ENCODE assay signal across 11 cellular contexts in the genomic region with DNA sequence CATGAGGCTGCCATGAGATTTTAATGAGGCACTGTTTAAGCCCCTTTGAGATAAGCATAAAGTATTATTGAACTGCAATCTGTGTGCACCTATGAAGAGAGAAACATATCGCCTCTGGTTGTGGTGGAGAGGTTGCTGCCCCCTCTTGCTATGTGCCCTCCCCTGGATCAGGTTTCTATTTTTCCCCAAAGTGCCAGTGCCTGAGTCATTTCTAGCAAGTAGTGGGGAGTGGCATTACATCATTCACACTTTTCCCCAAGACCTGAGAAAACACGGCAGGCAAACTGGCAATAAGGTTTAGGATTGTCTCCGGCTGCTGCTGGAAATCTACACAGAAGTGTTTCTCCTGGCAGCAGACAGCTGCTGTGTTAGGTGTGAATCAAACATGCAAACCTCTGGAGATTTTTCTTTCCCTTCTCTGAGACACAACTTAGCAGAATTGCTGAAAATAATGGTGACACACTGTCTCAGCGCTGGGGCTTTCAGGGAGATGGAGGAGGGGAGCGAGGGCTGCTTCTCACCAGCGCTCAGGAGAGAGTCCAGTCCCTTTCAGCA. TPM values are rescaled to one million over a fixed set of nuclear protein-coding genes. Genes with fewer than 3 reads are reported as not detected.
A peak's percentile ranks its signal among the peaks of the same experiment; 100 is the strongest.
DNase-seq lines count a peak whose midpoint lies in the region; ATAC-seq, FAIRE-seq and TF ChIP-seq lines count a peak whose summit lies in the region.
"Had no signal": no experiment of that assay in that cellular context is flagged by ENCODE, and none has a peak within 500 bp of the region (broad histone marks: within the 10 kb centered on the region; RNA-seq: fewer than 3 reads in every experiment).

No MANE protein-coding gene starts in this region.

- H3K9me3 ChIP-seq in A673 (ENCODE audit: low read depth, low read length, poor library complexity, severe bottlenecking) (no peaks in the 10 kb centered on the region), T-helper 17 cell (ENCODE audit: control insufficient read depth, low read length, poor library complexity, severe bottlenecking) (peaks cover 3% of the 10 kb centered on the region), small intestine (ENCODE audit: control insufficient read depth, low read depth) (no peaks in the 10 kb centered on the region), tibial nerve (no peaks in the 10 kb centered on the region)

- H3K27me3 ChIP-seq in A673 (replicated peaks; ENCODE audit: insufficient read depth, low read depth, low read length, poor library complexity), result no peaks in the 10 kb centered on the region
- H3K27me3 ChIP-seq in GM23338 (ENCODE audit: insufficient read depth), result peaks cover 40% of the 10 kb centered on the region
- H3K27me3 ChIP-seq in small intestine (ENCODE audit: control insufficient read depth in 2 of 2, insufficient read depth in 2 of 2, low read length in 2 of 2), result peaks cover 0 to 2% of the 10 kb centered on the region in 2 donors
- no peaks in the 10 kb centered on the region for H3K27me3 ChIP-seq in tibial nerve

- H3K9me3 Mint-ChIP-seq in GM23338, result peaks cover 11% of the 10 kb centered on the region

- H3K9me2 ChIP-seq in GM23338 (ENCODE audit: insufficient read depth), result no peaks in the 10 kb centered on the region

- intact Hi-C loops in A673 (cut with micrococcal nuclease; ENCODE audit: unreplicated experiment), result no loop called here

- H3K79me2 ChIP-seq in GM23338 (replicated peaks; ENCODE audit: insufficient read depth), result no peaks in the 10 kb centered on the region

- ATAC-seq in GM23338 (no peak), T-helper 17 cell (no peak)

- peaks cover 44% of the 10 kb centered on the region for H3K27me3 Mint-ChIP-seq in GM23338 (ENCODE audit: insufficient read depth, low read depth, poor library complexity)
- H3K27me3 Mint-ChIP-seq in T-helper 17 cell, result peaks cover 15% of the 10 kb centered on the region

- peaks cover 5% of the 10 kb centered on the region; the same call in 1 of the 2 replicates for H3F3A ChIP-seq in GM23338 (replicated peaks; ENCODE audit: low read depth)

- no peak for TF ChIP-seq POLR2A in tibial nerve (IDR thresholded peaks at IDR 0.05)

- peaks cover 3% of the 10 kb centered on the region; the same call in 2 of the 3 replicates for H3K36me3 Mint-ChIP-seq in GM23338 (ENCODE audit: low read depth)
- H3K36me3 Mint-ChIP-seq in T-helper 17 cell (ENCODE audit: low read depth), result no peaks in the 10 kb centered on the region

- H3K27ac ChIP-seq in A673 (ENCODE audit: low read depth, low read length, poor library complexity, severe bottlenecking) (peak overlapping the region; percentile 100), GM23338 (ENCODE audit: low read depth) (no peak overlapping the region), small intestine (ENCODE audit: low read depth in 1 of 2, low read length in 1 of 2) (no peak overlapping the region), tibial nerve (peak overlapping the region in 1 of 4 donors; percentile 26)

- CTCF ChIA-PET in A673 (lab: Charles Lee), result no interaction called here

- TF ChIP-seq CTCF in A673 (conservative IDR thresholded peaks at IDR 0.05; ENCODE audit: low read depth, low read length) (no peak), GM23338 (conservative IDR thresholded peaks at IDR 0.05; ENCODE audit: low read depth in 2 of 2) (no peak), tibial nerve (IDR thresholded peaks at IDR 0.05) (no peak)

- 0 out of 2 replicates have a peak overlapping the region, but pooled peaks have one; percentile 5 for H2AFZ ChIP-seq in GM23338

- peak overlapping the region; percentile 72; the same call in 1 of the 3 replicates for H3K4me3 Mint-ChIP-seq in GM23338
- no peak overlapping the region for H3K4me3 Mint-ChIP-seq in T-helper 17 cell
- H3K4me3 Mint-ChIP-seq: dendritic cell treated with granulocyte-macrophage colony-stimulating factor and Interleukin-4, amounts not matched to agents 40 ng/mL and 50 ng/mL, for 4 days had no signal

- peak; percentile 51 for DNase-seq in A673 (ENCODE audit: low spot score)
- no peak for DNase-seq in GM23338 (ENCODE audit: low spot score)
- DNase-seq in T-helper 17 cell, result no peak
- DNase-seq in iris pigment epithelial cell (ENCODE audit: low read depth), result peak; percentile 11
- no peak for DNase-seq in NAMALWA (ENCODE audit: low spot score)
- no peak for DNase-seq in small intestine
- DNase-seq in tibial nerve (ENCODE audit: low spot score in 2 of 2), result no peak
- no peak for DNase-seq in NCI-H1105 treated with DMSO at 0.1 percent for 48 hours (lab: John Stamatoyannopoulos, UW)
- DNase-seq: activated CD4-positive, alpha-beta T cell treated with anti-CD3 and anti-CD28 coated beads, Interleukin-2, amount 50 U/mL, for 48 hours; NK-92 treated with Interleukin-12 subunit alpha and Interleukin-12 subunit beta, amount 100 ng/mL, for 24 hours had no signal

- BruUV-seq in A673 (replicated peaks; lab: Mats Ljungman, UMichigan), result no TSS peak

- POLR2A ChIA-PET in A673 (lab: Charles Lee; ENCODE audit: low non-redundant PET), result no interaction called here

- TF ChIP-seq EP300 in tibial nerve (IDR thresholded peaks at IDR 0.05), result no peak

- H3K4me2 ChIP-seq in GM23338, result peak overlapping the region; percentile 80

- no peak overlapping the region for H3K27ac Mint-ChIP-seq in GM23338
- peak overlapping the region; percentile 94 for H3K27ac Mint-ChIP-seq in T-helper 17 cell
- H3K27ac Mint-ChIP-seq: dendritic cell treated with granulocyte-macrophage colony-stimulating factor and Interleukin-4, amounts not matched to agents 40 ng/mL and 50 ng/mL, for 4 days had no signal

- H3K4me3 ChIP-seq in A673 (ENCODE audit: low read depth, low read length, poor library complexity, severe bottlenecking) (no peak overlapping the region), GM23338 (no peak overlapping the region), small intestine (ENCODE audit: low read depth in 1 of 2, low read length in 2 of 2) (no peak overlapping the region), tibial nerve (no peak overlapping the region)

- no peaks in the 10 kb centered on the region for H4K20me1 ChIP-seq in GM23338 (replicated peaks; ENCODE audit: insufficient read depth)

- H3K36me3 ChIP-seq in A673 (ENCODE audit: insufficient read depth, low read length, poor library complexity, severe bottlenecking), result no peaks in the 10 kb centered on the region
- no peaks in the 10 kb centered on the region for H3K36me3 ChIP-seq in GM23338 (ENCODE audit: insufficient read depth)
- H3K36me3 ChIP-seq in small intestine (ENCODE audit: control insufficient read depth in 2 of 2, insufficient read depth in 2 of 2, low read length in 2 of 2), result no peaks in the 10 kb centered on the region
- no peaks in the 10 kb centered on the region for H3K36me3 ChIP-seq in tibial nerve

- H3K4me1 ChIP-seq in A673 (ENCODE audit: insufficient read depth, low read length, poor library complexity, severe bottlenecking) (peaks cover 52% of the 10 kb centered on the region), GM23338 (ENCODE audit: insufficient read depth) (peaks cover 54% of the 10 kb centered on the region), small intestine (ENCODE audit: control insufficient read depth in 2 of 2, insufficient read depth in 1 of 2, low read depth in 1 of 2, low read length in 1 of 2) (peaks cover 2 to 11% of the 10 kb centered on the region in 2 donors), tibial nerve (peaks cover 0 to 37% (median 14%) of the 10 kb centered on the region in 4 donors)

- H3K4me1 Mint-ChIP-seq in GM23338, result peaks cover 58% of the 10 kb centered on the region
- H3K4me1 Mint-ChIP-seq in T-helper 17 cell, result peaks cover 35% of the 10 kb centered on the region

- 36 to 59% (median 52%) methylated on average over 6 of the region's 6 CpGs for WGBS in small intestine, 3 donors
- WGBS in tibial nerve, 2 donors, result 45 to 47% methylated on average over 6 of the region's 6 CpGs

- no peak for FAIRE-seq in small intestine (lab: Jason Lieb, UNC)

TF ChIP-seq in GM23338, 12 proteins besides CTCF, POLR2A, EP300 and RAD21 (continues in another document):
- TF ChIP-seq, protein P1, sequence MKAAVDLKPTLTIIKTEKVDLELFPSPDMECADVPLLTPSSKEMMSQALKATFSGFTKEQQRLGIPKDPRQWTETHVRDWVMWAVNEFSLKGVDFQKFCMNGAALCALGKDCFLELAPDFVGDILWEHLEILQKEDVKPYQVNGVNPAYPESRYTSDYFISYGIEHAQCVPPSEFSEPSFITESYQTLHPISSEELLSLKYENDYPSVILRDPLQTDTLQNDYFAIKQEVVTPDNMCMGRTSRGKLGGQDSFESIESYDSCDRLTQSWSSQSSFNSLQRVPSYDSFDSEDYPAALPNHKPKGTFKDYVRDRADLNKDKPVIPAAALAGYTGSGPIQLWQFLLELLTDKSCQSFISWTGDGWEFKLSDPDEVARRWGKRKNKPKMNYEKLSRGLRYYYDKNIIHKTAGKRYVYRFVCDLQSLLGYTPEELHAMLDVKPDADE (IDR thresholded peaks at IDR 0.05), result no peak
- TF ChIP-seq EZH2phosphoT487 (IDR thresholded peaks at IDR 0.05; ENCODE audit: unreplicated experiment) (no peak), JUNB (IDR thresholded peaks at IDR 0.05; ENCODE audit: unreplicated experiment) (no peak), STAT1 (IDR thresholded peaks at IDR 0.05; ENCODE audit: unreplicated experiment) (no peak), EZH2 (IDR thresholded peaks at IDR 0.05; ENCODE audit: low read depth, unreplicated experiment) (no peak), NANOG (IDR thresholded peaks at IDR 0.05; ENCODE audit: borderline replicate concordance) (no peak), POLR2AphosphoS5 (IDR thresholded peaks at IDR 0.05; ENCODE audit: low read depth) (no peak), CREB1 (CRISPR knock-in tag; IDR thresholded peaks at IDR 0.05; ENCODE audit: low read depth) (no peak), ZNF114 (CRISPR knock-in tag; IDR thresholded peaks at IDR 0.05) (no peak)

RNA-seq across cellular contexts. Expression of a gene that starts 13.6 kb away (rescaled TPM):
- total RNA-seq in A673 (2021) (22.1 and 23.1 TPM in 2 replicates), T-helper 17 cell (10 to 100 TPM; 23.4 to 23.5 TPM), tibial nerve (1 to 10 TPM in 3 of 4 donors, under 1 TPM in 1; 0.78 to 2.1 (median 1.2) TPM)
- 15.4 and 18.2 TPM in 2 replicates for total RNA-seq in GM23338 (2014; rRNA removed; shearing (Covaris generic))
- polyA plus RNA-seq in GM23338 (2016; fragmentation: Nextera tagmentation; extraction: Ambion mirVana) (31.6 and 35.2 TPM in 2 replicates), small intestine (1 to 10 TPM in 1 of 3 donors, under 1 TPM in 2; 0.27 to 2.8 (median 0.45) TPM)

RNA-seq across cellular contexts. Expression of a gene that starts 28.8 kb away (rescaled TPM):
- total RNA-seq in A673 (2021) (3.2 and 3.3 TPM in 2 replicates), T-helper 17 cell (1 to 10 TPM; 4.3 to 7.4 TPM), tibial nerve (1 to 10 TPM; 7.3 to 9.8 (median 8.8) TPM)
- total RNA-seq in GM23338 (2014; rRNA removed; shearing (Covaris generic)), result 0.85 and 0.94 TPM in 2 replicates
- polyA plus RNA-seq in GM23338 (2016; fragmentation: Nextera tagmentation; extraction: Ambion mirVana) (0.37 and 0.38 TPM in 2 replicates), small intestine (1 to 10 TPM; 4.9 to 9.4 (median 5.0) TPM)

Comparison
In these comparisons a context has a peak if more than half of its experiments do, and no peak if none do; other contexts are left out.
1. DNase-seq: peak in A673 (single experiment) and iris pigment epithelial cell (single experiment); none in GM23338 (single experiment), T-helper 17 cell (0 of 3), NAMALWA (single experiment), small intestine (single experiment), tibial nerve (0 of 2) and NCI-H1105 treated with DMSO at 0.1 percent for 48 hours (single experiment).